ENCODE assay signal across 8 cellular contexts in genomic region chr1:179365342-179366092, GRCh38. TPM values are rescaled to one million over a fixed set of nuclear protein-coding genes. Genes with fewer than 3 reads are reported as not detected.
A peak's percentile ranks its signal among the peaks of the same experiment; 100 is the strongest.
DNase-seq lines count a peak whose midpoint lies in the region; ATAC-seq lines count a peak whose summit lies in the region.

TSS of gene AXDND1 (plus strand) at chr1:179365971. CDS start at chr1:179366510, 539 bp downstream.

- H3K4me2 ChIP-seq in mesenchymal stem cell (ENCODE audit: low read length, poor library complexity, severe bottlenecking), result peak within 1 kb of the TSS; percentile 91

- no peaks in the 10 kb centered on the region for H3K27me3 ChIP-seq in mesenchymal stem cell (ENCODE audit: control insufficient read depth in 1 of 2, insufficient read depth in 1 of 2, low read length in 2 of 2)

- peak within 1 kb of the TSS; percentile 66 for H4K91ac ChIP-seq in mesenchymal stem cell (ENCODE audit: low read length)

- H3K9ac ChIP-seq in mesenchymal stem cell (ENCODE audit: low read length), result peak within 1 kb of the TSS; percentile 95

- peaks cover 2 to 13% of the 10 kb centered on the region in 2 donors for H3K4me1 Mint-ChIP-seq in effector memory CD8-positive, alpha-beta T cell (ENCODE audit: low read depth in 2 of 2)

- H2BK120ac ChIP-seq in mesenchymal stem cell (ENCODE audit: low read depth, low read length), result peak within 1 kb of the TSS; percentile 23

- no peaks in the 10 kb centered on the region for H3K36me3 ChIP-seq in mesenchymal stem cell (ENCODE audit: control insufficient read depth in 1 of 2, insufficient read depth in 2 of 2, low read depth in 1 of 2, low read length in 2 of 2)

- H3K4me3 ChIP-seq in mesenchymal stem cell (ENCODE audit: insufficient read depth in 1 of 2, low read depth in 1 of 2, low read length in 2 of 2), result peak within 1 kb of the TSS; percentile 80 to 84

- peak within 1 kb of the TSS; percentile 100 for H2AFZ ChIP-seq in mesenchymal stem cell (ENCODE audit: low read depth, low read length)

- peak within 1 kb of the TSS in 1 of 2 experiments; percentile 84 for H3K4ac ChIP-seq in mesenchymal stem cell (ENCODE audit: low read depth in 1 of 2, low read length in 2 of 2)

- H3K36me3 Mint-ChIP-seq in effector memory CD8-positive, alpha-beta T cell (ENCODE audit: insufficient read depth), result peaks cover 17% of the 10 kb centered on the region

- H2BK15ac ChIP-seq in mesenchymal stem cell (ENCODE audit: low read depth, poor library complexity, severe bottlenecking), result no peak within 1 kb of the TSS

- H2BK5ac ChIP-seq in mesenchymal stem cell (ENCODE audit: low read depth, low read length, poor library complexity, severe bottlenecking), result peak within 1 kb of the TSS; percentile 62

- peak; percentile 92 for ATAC-seq in GM19467 (IDR thresholded peaks at IDR 0.05; ENCODE audit: unreplicated experiment)
- ATAC-seq in effector memory CD8-positive, alpha-beta T cell (replicated peaks), result peak; percentile 89

- H4K8ac ChIP-seq in mesenchymal stem cell (ENCODE audit: low read length), result peak within 1 kb of the TSS; percentile 90

- H3K18ac ChIP-seq in mesenchymal stem cell (ENCODE audit: low read depth in 1 of 2, low read length in 2 of 2), result peak within 1 kb of the TSS; percentile 66 to 97

- H3K23ac ChIP-seq in mesenchymal stem cell (ENCODE audit: low read length in 2 of 2), result peak within 1 kb of the TSS in 1 of 2 experiments; percentile 50

- peak within 1 kb of the TSS; percentile 93 for H3K27ac ChIP-seq in mesenchymal stem cell (ENCODE audit: low read length, poor library complexity, severe bottlenecking)

- H3K14ac ChIP-seq in mesenchymal stem cell (ENCODE audit: low read length in 2 of 2), result peak within 1 kb of the TSS in 1 of 2 experiments; percentile 91

- no peaks in the 10 kb centered on the region for H3K9me3 Mint-ChIP-seq in effector memory CD8-positive, alpha-beta T cell

- H3K4me1 ChIP-seq in mesenchymal stem cell (ENCODE audit: control insufficient read depth, insufficient read depth, low read depth, low read length), result no peaks in the 10 kb centered on the region

- H3K9me3 ChIP-seq in mesenchymal stem cell (ENCODE audit: control insufficient read depth, low read length), result no peaks in the 10 kb centered on the region

- peak within 1 kb of the TSS; percentile 92 to 98 for H3K4me3 Mint-ChIP-seq in effector memory CD8-positive, alpha-beta T cell

- DNase-seq in CMK (ENCODE audit: low read depth) (peak; percentile 74), HPDE6-E6E7 (ENCODE audit: extremely low spot score) (peak; percentile 65), NK-92 (lab: John Stamatoyannopoulos, UW; ENCODE audit: unreplicated experiment) (peak; percentile 50), mesenchymal stem cell (peak; percentile 93)
- peak; percentile 96 for DNase-seq in activated CD8-positive, alpha-beta memory T cell treated with anti-CD3 and anti-CD28 coated beads for 24 hours
- DNase-seq in effector memory CD8-positive, alpha-beta T cell, result peak; percentile 87 to 92 (median 91)
- DNase-seq in stimulated activated CD8-positive, alpha-beta memory T cell treated with anti-CD3 and anti-CD28 coated beads, Interleukin-12 subunit alpha, Interleukin-12 subunit beta, amount 100 ng/mL, for 4 hours (ENCODE audit: low read depth), result peak; percentile 81

- H3K79me1 ChIP-seq in mesenchymal stem cell (replicated peaks; ENCODE audit: low read length, poor library complexity, severe bottlenecking), result peaks cover 4% of the 10 kb centered on the region

- peak within 1 kb of the TSS in 1 of 2 experiments; percentile 37 for H2BK12ac ChIP-seq in mesenchymal stem cell (ENCODE audit: low read length in 2 of 2)

- no peak within 1 kb of the TSS for H2AK5ac ChIP-seq in mesenchymal stem cell (ENCODE audit: low read length, severe bottlenecking)

- peak within 1 kb of the TSS; percentile 100 for H3K27ac Mint-ChIP-seq in effector memory CD8-positive, alpha-beta T cell

- no peaks in the 10 kb centered on the region for H3K27me3 Mint-ChIP-seq in effector memory CD8-positive, alpha-beta T cell

- WGBS in mesenchymal stem cell, result 12% methylated on average over 34 of the region's 43 CpGs

RNA-seq across cellular contexts. Expression of gene AXDND1, which starts in this region (rescaled TPM):
- 0.08 TPM for polyA plus RNA-seq in mesenchymal stem cell (2013, experiment 1 of 2)
- 0.18 TPM for polyA plus RNA-seq in mesenchymal stem cell (2013, experiment 2 of 2)

Comparison
In these comparisons a context has a peak if more than half of its experiments do, and no peak if none do; other contexts are left out.
1. Peak in every context shown above with its lines: DNase-seq, ATAC-seq, H3K4me3 ChIP-seq and H3K27ac ChIP-seq.